In genomic region chr10:67977246-67977645, GRCh38 we compare ENCODE assay signal across 18 cellular contexts.
DNase-seq lines count a peak whose midpoint lies in the region; ATAC-seq, FAIRE-seq and TF ChIP-seq lines count a peak whose summit lies in the region.
"Had no signal": no experiment of that assay in that cellular context is flagged by ENCODE, and none has a peak within 500 bp of the region (broad histone marks: within the 10 kb centered on the region; RNA-seq: fewer than 3 reads in every experiment).

No MANE protein-coding gene starts in this region.

- no CpG with 5 or more reads among the region's 2 CpGs for WGBS in H9 (ENCODE audit: extremely low coverage, insufficient read length, low lambda C conversion rate)
- WGBS in right lobe of liver (ENCODE audit: insufficient coverage, low coverage, low lambda C conversion rate, missing lambda C conversion rate), result 75% methylated on average over 1 of the region's 2 CpGs

- H4K91ac ChIP-seq in H9 (ENCODE audit: insufficient read length, low read depth, low read length), result no peak overlapping the region

- H3K56ac ChIP-seq in H9 (ENCODE audit: insufficient read length, low read depth, low read length), result no peak overlapping the region

- H3K27ac Mint-ChIP-seq in H9 (peak overlapping the region; percentile 90 to 95 (median 91)), WTC11 (peak overlapping the region; percentile 88)
- H3K27ac Mint-ChIP-seq: CD8-positive, alpha-beta T cell had no signal

- H4K8ac ChIP-seq in H9 (replicated peaks; ENCODE audit: insufficient read length, low read depth, low read length), result no peak overlapping the region

- H4K20me1 ChIP-seq in H9 (ENCODE audit: control insufficient read depth, insufficient read depth, insufficient read length), result no peaks in the 10 kb centered on the region

- no peaks in the 10 kb centered on the region for H3K79me1 ChIP-seq in H9 (ENCODE audit: insufficient read depth, low read depth, low read length, poor library complexity, severe bottlenecking)

- no peaks in the 10 kb centered on the region for H3K23me2 ChIP-seq in H9 (ENCODE audit: insufficient read length, low read depth, low read length, poor library complexity, severe bottlenecking)

- H3K4me1 Mint-ChIP-seq in H9 (peaks cover 22 to 23% of the 10 kb centered on the region in 2 experiments), WTC11 (peaks cover 37% of the 10 kb centered on the region)

- H2AK5ac ChIP-seq in H9 (ENCODE audit: insufficient read length, low read length), result no peak overlapping the region

- no peak overlapping the region for H3K18ac ChIP-seq in H9 (ENCODE audit: insufficient read length, low read depth, low read length)

- ATAC-seq in WTC11, result peak; percentile 9; the same call in 1 of the 2 replicates
- ATAC-seq in right lobe of liver, result peak; percentile 28 to 40 (median 39)
- ATAC-seq: CD8-positive, alpha-beta T cell; GM12878 had no signal

- no peak overlapping the region for H3T11ph ChIP-seq in H9 (ENCODE audit: low read length)

- peaks cover 4 to 6% of the 10 kb centered on the region in 2 experiments; a peak in 3 of 5 replicates for H3K9me3 Mint-ChIP-seq in H9
- H3K9me3 Mint-ChIP-seq in WTC11, result no peaks in the 10 kb centered on the region

- no peak overlapping the region for H3K9ac ChIP-seq in H9 (ENCODE audit: extremely low read depth, insufficient read length, low read length)
- H3K9ac ChIP-seq: BLaER1 treated with 17β-estradiol and CSF1 and Interleukin-3, amounts not matched to agents 10 nM and 100 nM had no signal

- peaks cover 8% of the 10 kb centered on the region; the same call in 1 of the 2 replicates for H3K4me1 ChIP-seq in H9 (ENCODE audit: insufficient read depth, low read length)
- H3K4me1 ChIP-seq in right lobe of liver, result peaks cover 0 to 17% (median 4%) of the 10 kb centered on the region in 4 donors
- H3K4me1 ChIP-seq: BLaER1 treated with 17β-estradiol and CSF1 and Interleukin-3, amounts not matched to agents 10 nM and 100 nM; SJCRH30 had no signal

- DNase-seq in GM12892 (ENCODE audit: insufficient read length), result no peak
- DNase-seq in H9, result no peak
- no peak for DNase-seq in WTC11 (ENCODE audit: low spot score)
- DNase-seq in right lobe of liver, result no peak
- no peak for DNase-seq in H7
- DNase-seq in anterior cingulate cortex (lab: John Stamatoyannopoulos, UW), result no peak
- DNase-seq in DMS53 treated with DMSO at 0.1 percent for 48 hours (lab: John Stamatoyannopoulos, UW; ENCODE audit: unreplicated experiment), result no peak
- DNase-seq: Calu3; CD8-positive, alpha-beta T cell; EL; NCI-H1105 treated with DMSO at 0.1 percent for 48 hours; NCI-H1694 treated with DMSO at 0.1 percent for 48 hours; NCI-H226; PC-3; SJCRH30 had no signal

- H3K36me3 ChIP-seq in right lobe of liver (peaks cover 0 to 37% (median 3%) of the 10 kb centered on the region in 4 donors), H7 (replicated peaks; ENCODE audit: control insufficient read depth, insufficient read depth, low read length) (peaks cover 2% of the 10 kb centered on the region)

- H2AFZ ChIP-seq in H9 (ENCODE audit: low read length), result no peak overlapping the region

- no peak overlapping the region for H2BK120ac ChIP-seq in H9 (ENCODE audit: low read depth, low read length, poor library complexity, severe bottlenecking)

- H3K4me2 ChIP-seq in H9 (ENCODE audit: insufficient read depth, insufficient read length, low read length), result no peak overlapping the region
- H3K4me2 ChIP-seq: BLaER1 treated with 17β-estradiol and CSF1 and Interleukin-3, amounts not matched to agents 10 nM and 100 nM had no signal

- no peak overlapping the region for H2BK12ac ChIP-seq in H9 (ENCODE audit: insufficient read length, low read depth, low read length)

- no peak overlapping the region for H2BK20ac ChIP-seq in H9 (ENCODE audit: low read depth, low read length, poor library complexity, severe bottlenecking)

- POLR2A ChIA-PET in WTC11 (lab: Charles Lee), result no interaction called here

- H3K14ac ChIP-seq in H9 (ENCODE audit: insufficient read depth, low read length), result 0 out of 2 replicates have a peak overlapping the region, but pooled peaks have one; percentile 30

- CTCF ChIA-PET in WTC11 (lab: Charles Lee), result interaction anchor here (0.8 to 1.4 kb wide), 4 partner anchors 179 to 279 kb away, joined by 3 to 8 read pairs (median 6); no protein-coding TSS in a partner anchor

- no peak overlapping the region for H3K4ac ChIP-seq in H9 (ENCODE audit: low read depth, low read length)

- no peak overlapping the region for H3K27ac ChIP-seq in H9 (ENCODE audit: insufficient read length, low read depth, low read length)
- H3K27ac ChIP-seq in right lobe of liver, result no peak overlapping the region
- H3K27ac ChIP-seq: BLaER1 treated with 17β-estradiol and CSF1 and Interleukin-3, amounts not matched to agents 10 nM and 100 nM; SJCRH30 had no signal

- H3K9me3 ChIP-seq in H9 (ENCODE audit: control insufficient read depth, low read depth, low read length) (no peaks in the 10 kb centered on the region), right lobe of liver (no peaks in the 10 kb centered on the region)
- H3K9me3 ChIP-seq: SJCRH30 had no signal

- H3K27me3 Mint-ChIP-seq in H9 (ENCODE audit: low read depth) (no peaks in the 10 kb centered on the region), WTC11 (ENCODE audit: low read depth) (no peaks in the 10 kb centered on the region)

- H3K4me3 Mint-ChIP-seq in H9 (no peak overlapping the region; a peak in 1 of 5 replicates), WTC11 (no peak overlapping the region)
- H3K4me3 Mint-ChIP-seq: CD8-positive, alpha-beta T cell had no signal

- H2BK15ac ChIP-seq in H9 (ENCODE audit: low read depth, low read length), result no peak overlapping the region

- H3K79me2 ChIP-seq in H9 (ENCODE audit: insufficient read depth, low read length), result no peaks in the 10 kb centered on the region

- TF ChIP-seq POLR2A in GM12892 (IDR thresholded peaks at IDR 0.05; ENCODE audit: low read depth, low read length) (no peak), right lobe of liver (IDR thresholded peaks at IDR 0.05) (no peak)

- no peak overlapping the region for H4K5ac ChIP-seq in H9 (ENCODE audit: insufficient read length, low read depth, low read length)

- no peak overlapping the region for H3K23ac ChIP-seq in H9 (ENCODE audit: insufficient read length, low read depth, low read length)

- H3K4me3 ChIP-seq in right lobe of liver (no peak overlapping the region), H7 (ENCODE audit: insufficient read depth, low read depth, low read length) (no peak overlapping the region)
- H3K4me3 ChIP-seq: BLaER1 treated with 17β-estradiol and CSF1 and Interleukin-3, amounts not matched to agents 10 nM and 100 nM; GM12878; SJCRH30 had no signal

- peak; percentile 21 for FAIRE-seq in GM12892 (lab: Jason Lieb, UNC)
- FAIRE-seq: GM12878, GM18507 had no signal

- H3K36me3 Mint-ChIP-seq in H9 (ENCODE audit: insufficient read depth in 1 of 3, low read depth in 3 of 3) (peaks cover 33 to 56% (median 46%) of the 10 kb centered on the region in 3 experiments), WTC11 (peaks cover 46% of the 10 kb centered on the region)

- H3K27me3 ChIP-seq in H9 (ENCODE audit: insufficient read depth, low read length), result no peaks in the 10 kb centered on the region
- H3K27me3 ChIP-seq in right lobe of liver, result no peaks in the 10 kb centered on the region
- H3K27me3 ChIP-seq in H7 (ENCODE audit: control insufficient read depth, insufficient read depth, low read length), result no peaks in the 10 kb centered on the region
- H3K27me3 ChIP-seq: BLaER1 treated with 17β-estradiol and CSF1 and Interleukin-3, amounts not matched to agents 10 nM and 100 nM; SJCRH30 had no signal

- intact Hi-C loops in right lobe of liver (cut with DNase I), result no loop called here

- H2BK5ac ChIP-seq in H9 (ENCODE audit: insufficient read length, low read length), result no peak overlapping the region

- TF ChIP-seq CTCF in H9 (conservative IDR thresholded peaks at IDR 0.05) (no peak), WTC11 (IDR thresholded peaks at IDR 0.05) (no peak), right lobe of liver (IDR thresholded peaks at IDR 0.05) (no peak)

TF ChIP-seq in WTC11, 78 proteins besides CTCF, POLR2A, EP300 and RAD21 (continues in another document):
- TF ChIP-seq NFYB (CRISPR knock-in tag; conservative IDR thresholded peaks at IDR 0.05; ENCODE audit: low read depth), result no peak
- TF ChIP-seq FOXJ3 (CRISPR knock-in tag; IDR thresholded peaks at IDR 0.05; ENCODE audit: borderline replicate concordance), result no peak
- no peak for TF ChIP-seq ZNF396 (CRISPR knock-in tag; IDR thresholded peaks at IDR 0.05; ENCODE audit: borderline replicate concordance)
- TF ChIP-seq, protein P1, sequence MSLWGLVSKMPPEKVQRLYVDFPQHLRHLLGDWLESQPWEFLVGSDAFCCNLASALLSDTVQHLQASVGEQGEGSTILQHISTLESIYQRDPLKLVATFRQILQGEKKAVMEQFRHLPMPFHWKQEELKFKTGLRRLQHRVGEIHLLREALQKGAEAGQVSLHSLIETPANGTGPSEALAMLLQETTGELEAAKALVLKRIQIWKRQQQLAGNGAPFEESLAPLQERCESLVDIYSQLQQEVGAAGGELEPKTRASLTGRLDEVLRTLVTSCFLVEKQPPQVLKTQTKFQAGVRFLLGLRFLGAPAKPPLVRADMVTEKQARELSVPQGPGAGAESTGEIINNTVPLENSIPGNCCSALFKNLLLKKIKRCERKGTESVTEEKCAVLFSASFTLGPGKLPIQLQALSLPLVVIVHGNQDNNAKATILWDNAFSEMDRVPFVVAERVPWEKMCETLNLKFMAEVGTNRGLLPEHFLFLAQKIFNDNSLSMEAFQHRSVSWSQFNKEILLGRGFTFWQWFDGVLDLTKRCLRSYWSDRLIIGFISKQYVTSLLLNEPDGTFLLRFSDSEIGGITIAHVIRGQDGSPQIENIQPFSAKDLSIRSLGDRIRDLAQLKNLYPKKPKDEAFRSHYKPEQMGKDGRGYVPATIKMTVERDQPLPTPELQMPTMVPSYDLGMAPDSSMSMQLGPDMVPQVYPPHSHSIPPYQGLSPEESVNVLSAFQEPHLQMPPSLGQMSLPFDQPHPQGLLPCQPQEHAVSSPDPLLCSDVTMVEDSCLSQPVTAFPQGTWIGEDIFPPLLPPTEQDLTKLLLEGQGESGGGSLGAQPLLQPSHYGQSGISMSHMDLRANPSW (CRISPR knock-in tag; conservative IDR thresholded peaks at IDR 0.05; ENCODE audit: low read depth), result no peak
- TF ChIP-seq IRF2 (CRISPR knock-in tag; IDR thresholded peaks at IDR 0.05; ENCODE audit: borderline replicate concordance, low read depth), result no peak
- no peak for TF ChIP-seq CDX4 (CRISPR knock-in tag; IDR thresholded peaks at IDR 0.05; ENCODE audit: borderline replicate concordance)
- TF ChIP-seq HMGA2 (CRISPR knock-in tag; IDR thresholded peaks at IDR 0.05), result no peak
- no peak for TF ChIP-seq SOX15 (CRISPR knock-in tag; IDR thresholded peaks at IDR 0.05)
